Comparison of ENCODE assay signal across 27 cellular contexts in the genomic region with DNA sequence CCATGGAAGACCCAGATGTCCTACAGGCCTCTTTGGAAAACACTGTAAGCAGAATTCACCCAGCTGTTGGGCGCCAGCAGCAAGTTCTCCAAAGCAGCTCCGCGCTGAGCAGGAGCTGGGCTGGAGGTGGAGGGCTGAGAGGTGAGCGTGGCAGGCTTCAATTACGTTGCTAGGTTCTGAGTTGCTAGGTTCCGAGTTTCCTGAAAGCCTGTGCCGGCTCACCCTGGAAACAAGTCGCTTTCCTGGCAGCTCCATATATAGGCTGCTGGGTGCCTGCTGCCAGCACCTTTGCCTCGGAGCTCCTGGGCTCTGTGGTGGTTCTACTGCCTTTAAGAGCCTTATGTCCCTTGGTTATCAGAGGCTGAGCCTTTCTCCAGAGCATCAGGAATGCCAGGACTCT. TPM values are rescaled to one million over a fixed set of nuclear protein-coding genes. Genes with fewer than 3 reads are reported as not detected.
A peak's percentile ranks its signal among the peaks of the same experiment; 100 is the strongest.
DNase-seq lines count a peak whose midpoint lies in the region; ATAC-seq and TF ChIP-seq lines count a peak whose summit lies in the region.
"Had no signal": no experiment of that assay in that cellular context is flagged by ENCODE, and none has a peak within 500 bp of the region (broad histone marks: within the 10 kb centered on the region; RNA-seq: fewer than 3 reads in every experiment).

No MANE protein-coding gene starts in this region.

- H3F3A ChIP-seq in neural cell (ENCODE audit: insufficient read depth, low read length, poor library complexity, severe bottlenecking) = no peaks in the 10 kb centered on the region

- no peak for TF ChIP-seq RAD21 in neural cell (conservative IDR thresholded peaks at IDR 0.05)

- H3K27ac ChIP-seq in neural cell (ENCODE audit: low read length) (peak overlapping the region; percentile 11), foreskin keratinocyte (no peak overlapping the region)
- H3K27ac ChIP-seq: A549, HL-60, left ventricle myocardium inferior, ovary, RWPE1, testis had no signal

- H3K9me2 ChIP-seq in neural cell (ENCODE audit: insufficient read depth, low read length) = no peaks in the 10 kb centered on the region

- TF ChIP-seq CTCF in neural cell (IDR thresholded peaks at IDR 0.05; ENCODE audit: poor library complexity, severe bottlenecking) = no peak
- TF ChIP-seq CTCF in foreskin keratinocyte (conservative IDR thresholded peaks at IDR 0.05) = no peak

- H3K4me1 ChIP-seq in foreskin keratinocyte = no peaks in the 10 kb centered on the region
- H3K4me1 ChIP-seq: A549, BE2C, HAP-1, left ventricle myocardium inferior, testis had no signal

- H2AFZ ChIP-seq in neural cell (ENCODE audit: low read depth, low read length) = no peak overlapping the region

- no peaks in the 10 kb centered on the region for H3K79me2 ChIP-seq in neural cell (replicated peaks; ENCODE audit: insufficient read depth, low read length)

- no peak overlapping the region for H3K9ac ChIP-seq in neural cell (ENCODE audit: low read length)

- no peaks in the 10 kb centered on the region for H3K36me3 ChIP-seq in neural cell (ENCODE audit: insufficient read depth, low read length)
- H3K36me3 ChIP-seq: BE2C, HAP-1, left ventricle myocardium inferior, ovary had no signal

- ATAC-seq in GM21423 (IDR thresholded peaks at IDR 0.05; ENCODE audit: unreplicated experiment) (no peak), foreskin keratinocyte (no peak)
- ATAC-seq: activated CD4-positive, CD25-positive, alpha-beta regulatory T cell treated with anti-CD3 and anti-CD28 coated beads, Interleukin-2, amount 50 U/mL, for 24 hours; activated CD8-positive, alpha-beta T cell treated with anti-CD3 and anti-CD28 coated beads for 36 hours; natural killer cell treated with Interleukin-12 subunit alpha and Interleukin-12 subunit beta and Interleukin-15 and Interleukin-18, amount 100 ng/mL, for 72 hours; right cardiac atrium; stimulated activated naive B cell treated with anti-CD40 and anti-IgM and Interleukin-4, amounts not matched to agents 10 μg/mL and 1 μg/mL and 100 μg/mL, for 72 hours had no signal

- no peak for TF ChIP-seq EP300 in neural cell (conservative IDR thresholded peaks at IDR 0.05; ENCODE audit: poor library complexity, severe bottlenecking)

- no peak overlapping the region for H3K4me3 ChIP-seq in neural cell (ENCODE audit: low read length)
- H3K4me3 ChIP-seq: A549, HAP-1, left ventricle myocardium inferior, ovary, testis had no signal

- H3K4me2 ChIP-seq in neural cell (ENCODE audit: low read length) = no peak overlapping the region
- H3K4me2 ChIP-seq: A549 had no signal

- H3K27me3 ChIP-seq in neural cell (ENCODE audit: insufficient read depth, low read depth, low read length) = no peaks in the 10 kb centered on the region
- H3K27me3 ChIP-seq in foreskin keratinocyte = peaks cover 55% of the 10 kb centered on the region
- H3K27me3 ChIP-seq: BE2C, ovary, testis had no signal

- H4K20me1 ChIP-seq in neural cell (ENCODE audit: insufficient read depth) = no peaks in the 10 kb centered on the region

- DNase-seq in NCI-H510A treated with DMSO at 0.1 percent for 48 hours (lab: John Stamatoyannopoulos, UW) (peak; percentile 6), NCI-H510A (lab: John Stamatoyannopoulos, UW) (no peak), NCI-H146 (lab: John Stamatoyannopoulos, UW) (peak; percentile 77), NCI-H774 (lab: John Stamatoyannopoulos, UW) (peak; percentile 51), NCI-H226 (no peak), foreskin keratinocyte (no peak)
- DNase-seq: activated CD8-positive, alpha-beta T cell treated with anti-CD3 and anti-CD28 coated beads for 36 hours; BE2C; effector CD8-positive, alpha-beta T cell; erythroblast; foreskin fibroblast; left ventricle myocardium inferior; NCI-H446 treated with DMSO at 0.1 percent for 48 hours; ovary; stimulated activated CD4-positive, alpha-beta T cell treated with anti-CD3 and anti-CD28 coated beads, Interleukin-4, amount 100 ng/mL, for 1 hour; stimulated activated naive B cell treated with anti-CD40 and anti-IgM and Interleukin-4, amounts not matched to agents 10 μg/mL and 1 μg/mL and 100 μg/mL, for 72 hours; testis had no signal

- no peaks in the 10 kb centered on the region for H3K9me3 ChIP-seq in neural cell (ENCODE audit: low read length)
- H3K9me3 ChIP-seq: A549, BE2C, HAP-1, left ventricle myocardium inferior, ovary, testis had no signal

TF ChIP-seq in neural cell, 6 proteins besides CTCF, POLR2A, EP300 and RAD21:
- no peak for TF ChIP-seq TAF1 (IDR thresholded peaks at IDR 0.05; ENCODE audit: low read depth)
- TF ChIP-seq, protein P1, sequence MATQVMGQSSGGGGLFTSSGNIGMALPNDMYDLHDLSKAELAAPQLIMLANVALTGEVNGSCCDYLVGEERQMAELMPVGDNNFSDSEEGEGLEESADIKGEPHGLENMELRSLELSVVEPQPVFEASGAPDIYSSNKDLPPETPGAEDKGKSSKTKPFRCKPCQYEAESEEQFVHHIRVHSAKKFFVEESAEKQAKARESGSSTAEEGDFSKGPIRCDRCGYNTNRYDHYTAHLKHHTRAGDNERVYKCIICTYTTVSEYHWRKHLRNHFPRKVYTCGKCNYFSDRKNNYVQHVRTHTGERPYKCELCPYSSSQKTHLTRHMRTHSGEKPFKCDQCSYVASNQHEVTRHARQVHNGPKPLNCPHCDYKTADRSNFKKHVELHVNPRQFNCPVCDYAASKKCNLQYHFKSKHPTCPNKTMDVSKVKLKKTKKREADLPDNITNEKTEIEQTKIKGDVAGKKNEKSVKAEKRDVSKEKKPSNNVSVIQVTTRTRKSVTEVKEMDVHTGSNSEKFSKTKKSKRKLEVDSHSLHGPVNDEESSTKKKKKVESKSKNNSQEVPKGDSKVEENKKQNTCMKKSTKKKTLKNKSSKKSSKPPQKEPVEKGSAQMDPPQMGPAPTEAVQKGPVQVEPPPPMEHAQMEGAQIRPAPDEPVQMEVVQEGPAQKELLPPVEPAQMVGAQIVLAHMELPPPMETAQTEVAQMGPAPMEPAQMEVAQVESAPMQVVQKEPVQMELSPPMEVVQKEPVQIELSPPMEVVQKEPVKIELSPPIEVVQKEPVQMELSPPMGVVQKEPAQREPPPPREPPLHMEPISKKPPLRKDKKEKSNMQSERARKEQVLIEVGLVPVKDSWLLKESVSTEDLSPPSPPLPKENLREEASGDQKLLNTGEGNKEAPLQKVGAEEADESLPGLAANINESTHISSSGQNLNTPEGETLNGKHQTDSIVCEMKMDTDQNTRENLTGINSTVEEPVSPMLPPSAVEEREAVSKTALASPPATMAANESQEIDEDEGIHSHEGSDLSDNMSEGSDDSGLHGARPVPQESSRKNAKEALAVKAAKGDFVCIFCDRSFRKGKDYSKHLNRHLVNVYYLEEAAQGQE (IDR thresholded peaks at IDR 0.05; ENCODE audit: borderline replicate concordance) = no peak
- no peak for TF ChIP-seq POLR2AphosphoS5 (IDR thresholded peaks at IDR 0.05)
- no peak for TF ChIP-seq MXI1 (conservative IDR thresholded peaks at IDR 0.05; ENCODE audit: poor library complexity, severe bottlenecking)
- TF ChIP-seq EZH2 (IDR thresholded peaks at IDR 0.05; ENCODE audit: borderline replicate concordance, insufficient read depth, low read length, poor library complexity, severe bottlenecking) = no peak
- no peak for TF ChIP-seq SMC3 (conservative IDR thresholded peaks at IDR 0.05; ENCODE audit: poor library complexity)

RNA-seq across cellular contexts. Expression of gene EGR4, which starts 14.4 kb away (rescaled TPM):
- polyA plus RNA-seq in neural cell = 0.90 TPM in 1 of 2 replicates, not detected in the other
- 0.69 and 1.2 TPM in 2 replicates for polyA minus RNA-seq in neural cell
- not detected in 2 replicates for total RNA-seq in foreskin keratinocyte
- not detected in 2 replicates for polyA plus RNA-seq in foreskin keratinocyte
- total RNA-seq: left ventricle myocardium inferior; LHCN-M2; natural killer cell treated with Interleukin-12 subunit alpha and Interleukin-12 subunit beta and Interleukin-15 and Interleukin-18, amount 100 ng/mL, for 72 hours; right cardiac atrium had no signal

RNA-seq across cellular contexts. Expression of gene FBXO41, which starts 23.4 kb away (rescaled TPM):
- 6.0 and 6.7 TPM in 2 replicates for polyA plus RNA-seq in neural cell
- 17.5 and 18.8 TPM in 2 replicates for polyA minus RNA-seq in neural cell
- 4.0 and 5.0 TPM in 2 replicates for total RNA-seq in foreskin keratinocyte
- polyA plus RNA-seq in foreskin keratinocyte = 2.6 and 2.7 TPM in 2 replicates

Comparison
In these comparisons a context has a peak if more than half of its experiments do, and no peak if none do; other contexts are left out.
1. DNase-seq: peak in NCI-H510A treated with DMSO at 0.1 percent for 48 hours (single experiment), NCI-H146 (single experiment) and NCI-H774 (single experiment); none in NCI-H510A (single experiment), NCI-H226 (single experiment) and foreskin keratinocyte (0 of 2).